In the genomic region with DNA sequence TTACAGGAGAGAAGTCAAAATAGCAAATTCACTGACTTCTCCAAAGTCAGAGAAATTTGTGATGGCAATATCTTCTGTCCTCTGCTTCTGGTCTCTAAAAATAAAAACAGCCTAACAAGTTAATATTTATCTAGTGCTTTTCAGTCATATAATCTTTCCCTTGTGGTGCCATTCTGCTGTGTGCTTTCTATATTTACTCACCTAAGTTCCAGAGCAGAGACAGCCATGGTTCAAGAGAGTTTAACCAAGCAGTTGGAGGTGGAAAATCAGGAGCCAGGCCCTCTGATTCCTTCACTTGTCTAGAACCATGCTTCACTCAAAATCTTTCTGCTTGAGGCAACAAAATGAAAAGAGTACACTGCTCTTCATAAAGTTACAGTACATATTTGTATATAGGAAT, we compare ENCODE assay signal across 20 cellular contexts. TPM values are rescaled to one million over a fixed set of nuclear protein-coding genes. Genes with fewer than 3 reads are reported as not detected.
DNase-seq lines count a peak whose midpoint lies in the region; FAIRE-seq and TF ChIP-seq lines count a peak whose summit lies in the region.
"Had no signal": no experiment of that assay in that cellular context is flagged by ENCODE, and none has a peak within 500 bp of the region (broad histone marks: within the 10 kb centered on the region; RNA-seq: fewer than 3 reads in every experiment).

No MANE protein-coding gene starts in this region.

- DNase-seq in NCI-H510A treated with DMSO at 0.1 percent for 48 hours (lab: John Stamatoyannopoulos, UW) (peak; percentile 15), NCI-H510A (lab: John Stamatoyannopoulos, UW) (no peak), DMS53 (lab: John Stamatoyannopoulos, UW) (peak; percentile 69), mesenchymal stem cell (peak; percentile 28), OCI-M2 (lab: John Stamatoyannopoulos, UW; ENCODE audit: unreplicated experiment) (no peak), NCI-H2107 (lab: John Stamatoyannopoulos, UW) (no peak), H54 (ENCODE audit: insufficient read length, low spot score) (no peak)
- DNase-seq: activated CD4-positive, alpha-beta T cell treated with anti-CD3 and anti-CD28 coated beads for 48 hours; activated effector memory CD4-positive, alpha-beta T cell treated with anti-CD3 and anti-CD28 coated beads, Interleukin-2, amount 50 U/mL, for 16 hours; CD4-positive, CD25-positive, alpha-beta regulatory T cell; effector memory CD4-positive, alpha-beta T cell; glutamatergic neuron; KG1; stimulated activated naive CD8-positive, alpha-beta T cell treated with anti-CD3 and anti-CD28 coated beads, Interleukin-15, amount 100 ng/mL, for 72 hours; T-cell had no signal

- H4K8ac ChIP-seq in mesenchymal stem cell (ENCODE audit: low read length) = no peak overlapping the region

- no peak overlapping the region for H3K9ac ChIP-seq in endocrine pancreas (ENCODE audit: control insufficient read depth, insufficient read depth, low read length)
- H3K9ac ChIP-seq in mesenchymal stem cell (ENCODE audit: low read length) = no peak overlapping the region

- no peak overlapping the region for H4K91ac ChIP-seq in mesenchymal stem cell (ENCODE audit: low read length)

- no peak overlapping the region for H2BK5ac ChIP-seq in mesenchymal stem cell (ENCODE audit: low read depth, low read length, poor library complexity, severe bottlenecking)

- H3K4me3 ChIP-seq in endocrine pancreas (ENCODE audit: control insufficient read depth, insufficient read depth, low read length) (peak overlapping the region; percentile 47), mesenchymal stem cell (ENCODE audit: insufficient read depth in 1 of 2, low read depth in 1 of 2, low read length in 2 of 2) (no peak overlapping the region)
- H3K4me3 ChIP-seq: coronary artery, pancreas had no signal

- H3K36me3 ChIP-seq in endocrine pancreas (ENCODE audit: control insufficient read depth, insufficient read depth, low read length) (no peaks in the 10 kb centered on the region), mesenchymal stem cell (ENCODE audit: control insufficient read depth in 1 of 2, insufficient read depth in 2 of 2, low read depth in 1 of 2, low read length in 2 of 2) (no peaks in the 10 kb centered on the region)
- H3K36me3 ChIP-seq: pancreas had no signal

- H2BK12ac ChIP-seq in mesenchymal stem cell (ENCODE audit: low read length in 2 of 2) = peak overlapping the region in 1 of 2 experiments; percentile 15

- H3K4me1 ChIP-seq in endocrine pancreas (ENCODE audit: control insufficient read depth, insufficient read depth, low read length) (peaks cover 13% of the 10 kb centered on the region), mesenchymal stem cell (ENCODE audit: control insufficient read depth, insufficient read depth, low read depth, low read length) (peaks cover 6% of the 10 kb centered on the region)
- H3K4me1 ChIP-seq: pancreas had no signal

- H3K14ac ChIP-seq in mesenchymal stem cell (ENCODE audit: low read length in 2 of 2) = no peak overlapping the region

- TF ChIP-seq POLR2A in H54 (IDR thresholded peaks at IDR 0.05; ENCODE audit: low read depth, low read length) = no peak

- no peaks in the 10 kb centered on the region for H3K79me1 ChIP-seq in mesenchymal stem cell (replicated peaks; ENCODE audit: low read length, poor library complexity, severe bottlenecking)

- H2BK120ac ChIP-seq in mesenchymal stem cell (ENCODE audit: low read depth, low read length) = no peak overlapping the region

- H3K4me2 ChIP-seq in mesenchymal stem cell (ENCODE audit: low read length, poor library complexity, severe bottlenecking) = no peak overlapping the region

- no peak overlapping the region for H3K23ac ChIP-seq in mesenchymal stem cell (ENCODE audit: low read length in 2 of 2)

- no peak overlapping the region for H2AK5ac ChIP-seq in mesenchymal stem cell (ENCODE audit: low read length, severe bottlenecking)

- FAIRE-seq in H54 (lab: Jason Lieb, UNC) = no peak
- FAIRE-seq: GM18507 had no signal

- no peaks in the 10 kb centered on the region for H3K9me3 ChIP-seq in endocrine pancreas (ENCODE audit: control insufficient read depth, low read length)
- H3K9me3 ChIP-seq in mesenchymal stem cell (ENCODE audit: control insufficient read depth, low read length) = peaks cover 6% of the 10 kb centered on the region
- H3K9me3 ChIP-seq: pancreas had no signal

- no peak overlapping the region for H3K27ac ChIP-seq in mesenchymal stem cell (ENCODE audit: low read length, poor library complexity, severe bottlenecking)
- H3K27ac ChIP-seq: coronary artery, pancreas had no signal

- H2BK15ac ChIP-seq in mesenchymal stem cell (ENCODE audit: low read depth, poor library complexity, severe bottlenecking) = no peak overlapping the region

- H3K18ac ChIP-seq in mesenchymal stem cell (ENCODE audit: low read depth in 1 of 2, low read length in 2 of 2) = no peak overlapping the region

- H3K4ac ChIP-seq in mesenchymal stem cell (ENCODE audit: low read depth in 1 of 2, low read length in 2 of 2) = no peak overlapping the region

- H2AFZ ChIP-seq in mesenchymal stem cell (ENCODE audit: low read depth, low read length) = no peak overlapping the region

- no peaks in the 10 kb centered on the region for H3K27me3 ChIP-seq in endocrine pancreas (ENCODE audit: control insufficient read depth, insufficient read depth, low read length)
- H3K27me3 ChIP-seq in mesenchymal stem cell (ENCODE audit: control insufficient read depth in 1 of 2, insufficient read depth in 1 of 2, low read length in 2 of 2) = no peaks in the 10 kb centered on the region
- H3K27me3 ChIP-seq: pancreas had no signal

RNA-seq across cellular contexts. Expression of a gene that starts 39.3 kb away (rescaled TPM):
- 0.44 TPM for polyA plus RNA-seq in mesenchymal stem cell (2013, experiment 1 of 2)
- polyA plus RNA-seq in mesenchymal stem cell (2013, experiment 2 of 2) = 0.34 TPM
- polyA plus RNA-seq: aorta; CD4-positive, CD25-positive, alpha-beta regulatory T cell had no signal

RNA-seq across cellular contexts. Expression of a gene that starts 45.6 kb away (rescaled TPM):
- polyA plus RNA-seq in mesenchymal stem cell (2013, experiment 1 of 2) = 0.08 TPM
- polyA plus RNA-seq in mesenchymal stem cell (2013, experiment 2 of 2) = 0.05 TPM
- polyA plus RNA-seq: aorta; CD4-positive, CD25-positive, alpha-beta regulatory T cell had no signal

Comparison
In these comparisons a context has a peak if more than half of its experiments do, and no peak if none do; other contexts are left out.
1. DNase-seq: peak in NCI-H510A treated with DMSO at 0.1 percent for 48 hours (single experiment), DMS53 (single experiment) and mesenchymal stem cell (single experiment); none in NCI-H510A (single experiment), OCI-M2 (single experiment), NCI-H2107 (single experiment) and H54 (single experiment).